20 cellular contexts compared by ENCODE assay signal in the genomic region with DNA sequence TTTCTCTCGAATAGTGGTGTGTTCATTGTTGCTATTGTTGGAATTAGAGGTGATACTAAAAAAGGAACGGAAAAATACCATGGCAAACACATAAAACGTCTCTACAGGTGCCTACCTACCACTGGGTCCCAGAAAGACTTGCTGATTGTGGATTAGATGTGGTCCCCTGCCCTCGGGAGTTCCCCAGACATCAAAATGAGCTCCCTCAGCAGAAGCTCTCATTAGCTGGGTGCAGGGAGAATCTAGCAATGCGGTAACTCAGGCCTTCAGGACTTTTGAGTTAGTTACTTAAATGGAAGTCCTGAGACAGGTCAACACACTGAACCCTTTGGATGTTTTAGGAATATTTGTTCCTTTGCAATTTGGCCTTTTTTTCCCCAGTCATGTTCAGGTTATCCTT. TPM values are rescaled to one million over a fixed set of nuclear protein-coding genes. Genes with fewer than 3 reads are reported as not detected.
DNase-seq lines count a peak whose midpoint lies in the region; ATAC-seq and TF ChIP-seq lines count a peak whose summit lies in the region.
"Had no signal": no experiment of that assay in that cellular context is flagged by ENCODE, and none has a peak within 500 bp of the region (broad histone marks: within the 10 kb centered on the region; RNA-seq: fewer than 3 reads in every experiment).

No MANE protein-coding gene starts in this region.

- peaks cover 3% of the 10 kb centered on the region for H3K4me1 ChIP-seq in testis

- H3K4me3 Mint-ChIP-seq in activated T-cell treated with anti-CD3 and anti-CD28 coated beads, Interleukin-2, amount 50 U/mL, for 72 hours, result peak overlapping the region; percentile 86 to 94
- peak overlapping the region; percentile 96 for H3K4me3 Mint-ChIP-seq in stimulated activated effector memory CD8-positive, alpha-beta T cell treated with anti-CD3 and anti-CD28 coated beads, Interleukin-12 subunit alpha, Interleukin-12 subunit beta, amount 100 ng/mL, for 72 hours
- H3K4me3 Mint-ChIP-seq: T-cell had no signal

- TF ChIP-seq CTCF in testis (IDR thresholded peaks at IDR 0.05), result no peak

- no peak for DNase-seq in activated T-cell treated with anti-CD3 and anti-CD28 coated beads, Interleukin-2, amount 50 U/mL, for 72 hours
- DNase-seq in activated T-cell treated with anti-CD3 and anti-CD28 coated beads, Interleukin-2, amount 50 U/mL, for 48 hours, result no peak
- DNase-seq in activated CD8-positive, alpha-beta memory T cell treated with anti-CD3 and anti-CD28 coated beads, Interleukin-2, amount 50 U/mL, for 48 hours, result peak; percentile 49
- DNase-seq in stimulated activated effector memory CD8-positive, alpha-beta T cell treated with anti-CD3 and anti-CD28 coated beads, Interleukin-12 subunit alpha, Interleukin-12 subunit beta, amount 100 ng/mL, for 72 hours (ENCODE audit: low spot score in 2 of 2), result no peak
- no peak for DNase-seq in testis
- DNase-seq: CD8-positive, alpha-beta memory T cell; DMS79 treated with DMSO at 0.1 percent for 48 hours; KBM-7; mesenchymal stem cell; NCI-H1092; NCI-H524 treated with DMSO at 0.1 percent for 48 hours; Right ventricle myocardium superior; stimulated activated CD4-positive, alpha-beta T cell treated with anti-CD3 and anti-CD28 coated beads, Interleukin-12 subunit alpha, Interleukin-12 subunit beta, amount 100 ng/mL, for 4 hours; T-cell; trophoblast cell had no signal

- H3K4me3 ChIP-seq in testis, result no peak overlapping the region
- H3K4me3 ChIP-seq: gastroesophageal sphincter had no signal

- H3K27ac ChIP-seq in testis, result no peak overlapping the region
- H3K27ac ChIP-seq: gastroesophageal sphincter had no signal

- peaks cover 85% of the 10 kb centered on the region for H3K4me1 Mint-ChIP-seq in activated T-cell treated with anti-CD3 and anti-CD28 coated beads, Interleukin-2, amount 50 U/mL, for 72 hours (ENCODE audit: low read depth)
- H3K4me1 Mint-ChIP-seq in stimulated activated effector memory CD8-positive, alpha-beta T cell treated with anti-CD3 and anti-CD28 coated beads, Interleukin-12 subunit alpha, Interleukin-12 subunit beta, amount 100 ng/mL, for 72 hours, result peaks cover 79% of the 10 kb centered on the region

- TF ChIP-seq POLR2A in GM18505 (IDR thresholded peaks at IDR 0.05; ENCODE audit: borderline replicate concordance, extremely low read depth, insufficient read depth, insufficient read length) (peak; percentile 12), testis (IDR thresholded peaks at IDR 0.05) (no peak)

- no peaks in the 10 kb centered on the region for H3K36me3 ChIP-seq in testis (ENCODE audit: low read depth, missing control alignments)
- H3K36me3 ChIP-seq: gastroesophageal sphincter had no signal

- H3K9me3 Mint-ChIP-seq in activated T-cell treated with anti-CD3 and anti-CD28 coated beads, Interleukin-2, amount 50 U/mL, for 72 hours, result no peaks in the 10 kb centered on the region
- no peaks in the 10 kb centered on the region for H3K9me3 Mint-ChIP-seq in stimulated activated effector memory CD8-positive, alpha-beta T cell treated with anti-CD3 and anti-CD28 coated beads, Interleukin-12 subunit alpha, Interleukin-12 subunit beta, amount 100 ng/mL, for 72 hours
- H3K9me3 Mint-ChIP-seq: CD8-positive, alpha-beta memory T cell; T-cell had no signal

- no peaks in the 10 kb centered on the region for H3K9me3 ChIP-seq in testis
- H3K9me3 ChIP-seq: gastroesophageal sphincter had no signal

- H3K36me3 Mint-ChIP-seq in activated T-cell treated with anti-CD3 and anti-CD28 coated beads, Interleukin-2, amount 50 U/mL, for 72 hours (ENCODE audit: insufficient read depth in 2 of 2), result peaks cover 57 to 87% of the 10 kb centered on the region in 2 donors
- H3K36me3 Mint-ChIP-seq in stimulated activated effector memory CD8-positive, alpha-beta T cell treated with anti-CD3 and anti-CD28 coated beads, Interleukin-12 subunit alpha, Interleukin-12 subunit beta, amount 100 ng/mL, for 72 hours, result peaks cover 100% of the 10 kb centered on the region

- no peak for ATAC-seq in activated T-cell treated with anti-CD3 and anti-CD28 coated beads, Interleukin-2, amount 50 U/mL, for 72 hours (replicated peaks in 1 of 2)
- ATAC-seq in GM18505 (IDR thresholded peaks at IDR 0.05; ENCODE audit: unreplicated experiment) (no peak), GM19452 (IDR thresholded peaks at IDR 0.05; ENCODE audit: unreplicated experiment) (no peak), GM21515 (IDR thresholded peaks at IDR 0.05; ENCODE audit: unreplicated experiment) (no peak)
- ATAC-seq in stimulated activated effector memory CD8-positive, alpha-beta T cell treated with anti-CD3 and anti-CD28 coated beads, Interleukin-12 subunit alpha, Interleukin-12 subunit beta, amount 100 ng/mL, for 72 hours, result no peak
- ATAC-seq: gastroesophageal sphincter, T-cell had no signal

- peak overlapping the region; percentile 98 for H3K27ac Mint-ChIP-seq in activated T-cell treated with anti-CD3 and anti-CD28 coated beads, Interleukin-2, amount 50 U/mL, for 72 hours
- H3K27ac Mint-ChIP-seq in stimulated activated effector memory CD8-positive, alpha-beta T cell treated with anti-CD3 and anti-CD28 coated beads, Interleukin-12 subunit alpha, Interleukin-12 subunit beta, amount 100 ng/mL, for 72 hours, result peak overlapping the region; percentile 86

- WGBS in testis, 2 donors, result 82 to 90% methylated on average over 5 of the region's 5 CpGs

- no peaks in the 10 kb centered on the region for H3K27me3 Mint-ChIP-seq in activated T-cell treated with anti-CD3 and anti-CD28 coated beads, Interleukin-2, amount 50 U/mL, for 72 hours (ENCODE audit: low read depth)

- no peaks in the 10 kb centered on the region for H3K27me3 ChIP-seq in testis

- intact Hi-C loops in testis (cut with DNase I; ENCODE audit: low total_unique reads), result no loop called here

RNA-seq across cellular contexts. Expression of a gene that starts 6.1 kb away (rescaled TPM):
- 100 to 1,000 TPM; 554 to 602 TPM for total RNA-seq in activated T-cell treated with anti-CD3 and anti-CD28 coated beads, Interleukin-2, amount 50 U/mL, for 72 hours
- 1 to 10 TPM; 3.7 to 7.4 TPM for total RNA-seq in testis
- 1.8 TPM for polyA plus RNA-seq in testis (ENCODE audit: insufficient read depth, low read depth, low replicate concordance)
- total RNA-seq: renal cortical epithelial cell had no signal

Comparison
In these comparisons a context has a peak if more than half of its experiments do, and no peak if none do; other contexts are left out.
1. RNA of a gene that starts 6.1 kb away (total RNA-seq): 554 to 602 TPM in activated T-cell treated with anti-CD3 and anti-CD28 coated beads, Interleukin-2, amount 50 U/mL, for 72 hours; 3.7 to 7.4 TPM in testis; every median in the first group is over 10 times any median in the second.